2 cellular contexts compared by ENCODE assay signal in genomic region chr10:97686301-97686961, GRCh38.
TF ChIP-seq lines count a peak whose summit lies in the region.

No MANE protein-coding gene starts in this region.

TF ChIP-seq in A549, 52 proteins besides CTCF, POLR2A, EP300 and RAD21:
- TF ChIP-seq RCOR1 (IDR thresholded peaks at IDR 0.05; ENCODE audit: low read depth, low read length) = 0 out of 2 replicates have a peak, but pooled peaks have one; percentile 62
- TF ChIP-seq FOSB (CRISPR knock-in tag; IDR thresholded peaks at IDR 0.05) = no peak
- no peak for TF ChIP-seq CHD2 (IDR thresholded peaks at IDR 0.05; ENCODE audit: low read length, partially characterized antibody)
- no peak for TF ChIP-seq RNF2 (IDR thresholded peaks at IDR 0.05; ENCODE audit: borderline replicate concordance, low read depth)
- TF ChIP-seq ESRRA (IDR thresholded peaks at IDR 0.05; ENCODE audit: borderline replicate concordance, low read length) = no peak
- TF ChIP-seq RARB (CRISPR knock-in tag; IDR thresholded peaks at IDR 0.05) = no peak
- TF ChIP-seq KDM1A (IDR thresholded peaks at IDR 0.05; ENCODE audit: low read depth) = peak; percentile 94
- TF ChIP-seq CBX8 (IDR thresholded peaks at IDR 0.05) = no peak
- TF ChIP-seq ZFP36 (IDR thresholded peaks at IDR 0.05; ENCODE audit: borderline replicate concordance, partially characterized antibody) = no peak
- TF ChIP-seq ZNF302 (CRISPR knock-in tag; IDR thresholded peaks at IDR 0.05) = no peak
- no peak for TF ChIP-seq NR3C1 (IDR thresholded peaks at IDR 0.05)
- TF ChIP-seq HOXA7 (CRISPR knock-in tag; IDR thresholded peaks at IDR 0.05) = 0 out of 2 replicates have a peak, but pooled peaks have one; percentile 19
- TF ChIP-seq BCL3 (IDR thresholded peaks at IDR 0.05) = no peak
- TF ChIP-seq CBX2 (IDR thresholded peaks at IDR 0.05; ENCODE audit: borderline replicate concordance, low read depth) = no peak
- no peak for TF ChIP-seq HMGXB4 (CRISPR knock-in tag; IDR thresholded peaks at IDR 0.05; ENCODE audit: borderline replicate concordance)
- TF ChIP-seq, protein P1, sequence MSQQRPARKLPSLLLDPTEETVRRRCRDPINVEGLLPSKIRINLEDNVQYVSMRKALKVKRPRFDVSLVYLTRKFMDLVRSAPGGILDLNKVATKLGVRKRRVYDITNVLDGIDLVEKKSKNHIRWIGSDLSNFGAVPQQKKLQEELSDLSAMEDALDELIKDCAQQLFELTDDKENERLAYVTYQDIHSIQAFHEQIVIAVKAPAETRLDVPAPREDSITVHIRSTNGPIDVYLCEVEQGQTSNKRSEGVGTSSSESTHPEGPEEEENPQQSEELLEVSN (IDR thresholded peaks at IDR 0.05; ENCODE audit: borderline replicate concordance, low read depth) = no peak
- 0 out of 3 replicates have a peak, but pooled peaks have one; percentile 7 for TF ChIP-seq SMC3 (IDR thresholded peaks at IDR 0.05)
- no peak for TF ChIP-seq PBX3 (IDR thresholded peaks at IDR 0.05)
- no peak for TF ChIP-seq MYC (IDR thresholded peaks at IDR 0.05; ENCODE audit: borderline replicate concordance, low read length)
- TF ChIP-seq HDAC2 (IDR thresholded peaks at IDR 0.05) = peak; percentile 78; the same call in 1 of the 2 replicates
- TF ChIP-seq NFE2L2 (conservative IDR thresholded peaks at IDR 0.05; ENCODE audit: low read length) = no peak
- TF ChIP-seq EHMT2 (IDR thresholded peaks at IDR 0.05; ENCODE audit: low read depth) = no peak
- no peak for TF ChIP-seq FOXS1 (CRISPR knock-in tag; IDR thresholded peaks at IDR 0.05)
- TF ChIP-seq CHD4 (IDR thresholded peaks at IDR 0.05; ENCODE audit: borderline replicate concordance) = peak; percentile 84
- TF ChIP-seq, protein P2, sequence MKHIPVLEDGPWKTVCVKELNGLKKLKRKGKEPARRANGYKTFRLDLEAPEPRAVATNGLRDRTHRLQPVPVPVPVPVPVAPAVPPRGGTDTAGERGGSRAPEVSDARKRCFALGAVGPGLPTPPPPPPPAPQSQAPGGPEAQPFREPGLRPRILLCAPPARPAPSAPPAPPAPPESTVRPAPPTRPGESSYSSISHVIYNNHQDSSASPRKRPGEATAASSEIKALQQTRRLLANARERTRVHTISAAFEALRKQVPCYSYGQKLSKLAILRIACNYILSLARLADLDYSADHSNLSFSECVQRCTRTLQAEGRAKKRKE (CRISPR knock-in tag; IDR thresholded peaks at IDR 0.05; ENCODE audit: low read depth) = no peak
- no peak for TF ChIP-seq KDM5A (IDR thresholded peaks at IDR 0.05)

TF ChIP-seq in GM23338, 12 proteins besides CTCF, POLR2A, EP300 and RAD21:
- TF ChIP-seq NANOG (IDR thresholded peaks at IDR 0.05; ENCODE audit: borderline replicate concordance) (no peak), EZH2phosphoT487 (IDR thresholded peaks at IDR 0.05; ENCODE audit: unreplicated experiment) (no peak)
- TF ChIP-seq, protein P3, sequence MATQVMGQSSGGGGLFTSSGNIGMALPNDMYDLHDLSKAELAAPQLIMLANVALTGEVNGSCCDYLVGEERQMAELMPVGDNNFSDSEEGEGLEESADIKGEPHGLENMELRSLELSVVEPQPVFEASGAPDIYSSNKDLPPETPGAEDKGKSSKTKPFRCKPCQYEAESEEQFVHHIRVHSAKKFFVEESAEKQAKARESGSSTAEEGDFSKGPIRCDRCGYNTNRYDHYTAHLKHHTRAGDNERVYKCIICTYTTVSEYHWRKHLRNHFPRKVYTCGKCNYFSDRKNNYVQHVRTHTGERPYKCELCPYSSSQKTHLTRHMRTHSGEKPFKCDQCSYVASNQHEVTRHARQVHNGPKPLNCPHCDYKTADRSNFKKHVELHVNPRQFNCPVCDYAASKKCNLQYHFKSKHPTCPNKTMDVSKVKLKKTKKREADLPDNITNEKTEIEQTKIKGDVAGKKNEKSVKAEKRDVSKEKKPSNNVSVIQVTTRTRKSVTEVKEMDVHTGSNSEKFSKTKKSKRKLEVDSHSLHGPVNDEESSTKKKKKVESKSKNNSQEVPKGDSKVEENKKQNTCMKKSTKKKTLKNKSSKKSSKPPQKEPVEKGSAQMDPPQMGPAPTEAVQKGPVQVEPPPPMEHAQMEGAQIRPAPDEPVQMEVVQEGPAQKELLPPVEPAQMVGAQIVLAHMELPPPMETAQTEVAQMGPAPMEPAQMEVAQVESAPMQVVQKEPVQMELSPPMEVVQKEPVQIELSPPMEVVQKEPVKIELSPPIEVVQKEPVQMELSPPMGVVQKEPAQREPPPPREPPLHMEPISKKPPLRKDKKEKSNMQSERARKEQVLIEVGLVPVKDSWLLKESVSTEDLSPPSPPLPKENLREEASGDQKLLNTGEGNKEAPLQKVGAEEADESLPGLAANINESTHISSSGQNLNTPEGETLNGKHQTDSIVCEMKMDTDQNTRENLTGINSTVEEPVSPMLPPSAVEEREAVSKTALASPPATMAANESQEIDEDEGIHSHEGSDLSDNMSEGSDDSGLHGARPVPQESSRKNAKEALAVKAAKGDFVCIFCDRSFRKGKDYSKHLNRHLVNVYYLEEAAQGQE (IDR thresholded peaks at IDR 0.05; ENCODE audit: unreplicated experiment) = no peak
